ENCODE assay signal across 1 cellular context in the genomic region with DNA sequence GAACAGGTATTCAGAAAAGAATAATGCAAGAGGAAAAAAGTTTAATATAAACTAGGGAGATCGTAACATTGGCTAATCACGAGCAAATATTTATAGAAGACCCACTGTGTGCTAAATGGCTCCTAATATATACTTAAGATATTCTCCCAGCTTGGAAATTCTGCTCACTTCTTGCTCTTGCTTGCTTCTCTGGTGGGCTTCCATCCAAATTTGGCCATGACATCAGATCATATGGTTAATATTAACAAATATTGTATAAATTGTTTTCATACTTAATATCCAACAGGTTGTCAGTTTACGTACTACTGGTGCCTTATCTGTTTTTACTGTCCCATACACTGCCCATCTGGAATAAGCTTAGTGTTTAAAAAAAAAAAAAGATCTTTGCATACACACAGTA.
TF ChIP-seq lines count a peak whose summit lies in the region.

No MANE protein-coding gene starts in this region.

TF ChIP-seq in IMR-90, 13 proteins besides CTCF, POLR2A, EP300 and RAD21 (continued from another document):
- no peak for TF ChIP-seq BHLHE40 (IDR thresholded peaks at IDR 0.05; ENCODE audit: low read depth, low read length)
